8 cellular contexts compared by ENCODE assay signal in the genomic region with DNA sequence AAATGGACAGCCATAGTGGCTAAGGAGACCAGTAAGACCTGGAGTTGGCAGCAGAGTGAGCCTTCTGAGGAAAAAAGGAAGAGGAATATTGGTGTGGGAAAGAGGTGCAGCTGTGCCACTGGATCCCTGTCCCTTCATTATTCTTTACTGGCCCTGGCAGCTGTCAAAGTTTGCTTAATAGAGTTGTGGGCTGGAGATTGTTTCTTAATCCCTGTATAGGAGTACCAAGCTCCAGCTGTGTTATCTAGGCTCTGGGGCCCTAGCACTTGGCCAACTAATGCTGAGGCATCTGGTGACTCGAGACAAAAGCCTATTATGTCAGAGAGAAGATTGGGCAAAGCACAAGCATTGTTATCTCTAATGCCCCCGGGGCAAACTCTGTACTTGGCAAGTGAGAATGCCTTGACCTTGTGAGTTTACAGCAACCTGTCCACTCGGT.
DNase-seq lines count a peak whose midpoint lies in the region; ATAC-seq and TF ChIP-seq lines count a peak whose summit lies in the region.

No MANE protein-coding gene starts in this region.

- H3K9me3 Mint-ChIP-seq in T-helper 2 cell treated with Interferon-gamma antibody and Interleukin-4, amounts not matched to agents 5 μg/mL and 100 μg/mL, for 36 hours, result no peaks in the 10 kb centered on the region
- no peaks in the 10 kb centered on the region for H3K9me3 Mint-ChIP-seq in endothelial cell (ENCODE audit: unreplicated experiment)

- H3K27ac Mint-ChIP-seq in T-helper 2 cell treated with Interferon-gamma antibody and Interleukin-4, amounts not matched to agents 5 μg/mL and 100 μg/mL, for 36 hours, result no peak overlapping the region
- no peak overlapping the region for H3K27ac Mint-ChIP-seq in endothelial cell (ENCODE audit: unreplicated experiment)

- peak; percentile 71 for DNase-seq in DMS 273 treated with DMSO at 0.1 percent for 48 hours (lab: John Stamatoyannopoulos, UW)
- peak; percentile 99 to 100 for DNase-seq in NCI-H524 (lab: John Stamatoyannopoulos, UW)
- peak; percentile 66 for DNase-seq in dermis blood vessel endothelial cell
- peak; percentile 86 for DNase-seq in midbrain (lab: John Stamatoyannopoulos, UW)
- no peak for DNase-seq in mesenteric fat pad (ENCODE audit: low spot score)
- DNase-seq in T-helper 2 cell treated with Interferon-gamma antibody and Interleukin-4, amounts not matched to agents 5 μg/mL and 100 μg/mL, for 36 hours (ENCODE audit: low spot score), result no peak
- DNase-seq in endothelial cell (ENCODE audit: low spot score), result no peak

- H3K4me3 Mint-ChIP-seq in T-helper 2 cell treated with Interferon-gamma antibody and Interleukin-4, amounts not matched to agents 5 μg/mL and 100 μg/mL, for 36 hours, result no peak overlapping the region
- no peak overlapping the region for H3K4me3 Mint-ChIP-seq in endothelial cell (ENCODE audit: unreplicated experiment)

- peaks cover 37% of the 10 kb centered on the region for H3K4me1 Mint-ChIP-seq in T-helper 2 cell treated with Interferon-gamma antibody and Interleukin-4, amounts not matched to agents 5 μg/mL and 100 μg/mL, for 36 hours (ENCODE audit: low read depth)
- H3K4me1 Mint-ChIP-seq in endothelial cell (ENCODE audit: unreplicated experiment), result peaks cover 13% of the 10 kb centered on the region

- no peaks in the 10 kb centered on the region for H3K27me3 Mint-ChIP-seq in T-helper 2 cell treated with Interferon-gamma antibody and Interleukin-4, amounts not matched to agents 5 μg/mL and 100 μg/mL, for 36 hours (ENCODE audit: low read depth)
- H3K27me3 Mint-ChIP-seq in endothelial cell (ENCODE audit: unreplicated experiment), result peaks cover 1% of the 10 kb centered on the region

- peaks cover 25% of the 10 kb centered on the region for H3K36me3 Mint-ChIP-seq in T-helper 2 cell treated with Interferon-gamma antibody and Interleukin-4, amounts not matched to agents 5 μg/mL and 100 μg/mL, for 36 hours (ENCODE audit: low read depth)
- H3K36me3 Mint-ChIP-seq in endothelial cell (ENCODE audit: low read depth, unreplicated experiment), result no peaks in the 10 kb centered on the region

- no peak for TF ChIP-seq CTCF in endothelial cell (IDR thresholded peaks at IDR 0.05; ENCODE audit: unreplicated experiment)

- ATAC-seq in HG03175 (IDR thresholded peaks at IDR 0.05; ENCODE audit: unreplicated experiment), result no peak

Comparison
In these comparisons a context has a peak if more than half of its experiments do, and no peak if none do; other contexts are left out.
1. DNase-seq: peak in DMS 273 treated with DMSO at 0.1 percent for 48 hours (single experiment), NCI-H524 (2 of 2), dermis blood vessel endothelial cell (single experiment) and midbrain (single experiment); none in mesenteric fat pad (single experiment), T-helper 2 cell treated with Interferon-gamma antibody and Interleukin-4, amounts not matched to agents 5 μg/mL and 100 μg/mL, for 36 hours (single experiment) and endothelial cell (single experiment).